23 cellular contexts compared by ENCODE assay signal in the genomic region with DNA sequence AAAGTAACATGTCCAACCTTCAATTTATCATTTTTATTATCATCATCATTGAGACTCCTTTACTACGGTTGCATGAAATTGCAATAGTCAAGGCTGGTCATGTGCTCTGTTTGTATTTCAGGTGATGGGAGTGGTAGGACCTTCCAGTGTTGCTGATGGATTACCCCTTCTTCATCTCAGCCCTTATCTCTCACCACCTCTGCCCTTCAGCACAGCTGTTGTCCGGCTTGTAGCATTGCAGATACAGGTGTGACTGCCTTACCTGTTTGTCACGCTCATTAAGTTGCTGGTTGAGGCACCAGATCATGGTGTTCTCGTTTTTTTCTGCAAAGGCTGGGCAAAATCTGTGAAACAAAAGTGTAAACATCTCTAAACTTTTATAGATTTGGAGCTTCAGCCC.
"Had no signal": no experiment of that assay in that cellular context is flagged by ENCODE, and none has a peak within 500 bp of the region (broad histone marks: within the 10 kb centered on the region; RNA-seq: fewer than 3 reads in every experiment).

No MANE protein-coding gene starts in this region.

- H3K4me3 Mint-ChIP-seq: mesothelial cell of epicardium had no signal

- H3K9me3 Mint-ChIP-seq: mesothelial cell of epicardium had no signal

- H3K9me3 ChIP-seq: esophagus squamous epithelium, gastrocnemius medialis, heart right ventricle, left lung, lower lobe of right lung, mucosa of descending colon had no signal

- H3K27ac Mint-ChIP-seq: mesothelial cell of epicardium had no signal

- H3K4me1 ChIP-seq: esophagus squamous epithelium, gastrocnemius medialis, heart right ventricle, left lung, lower lobe of right lung had no signal

- H3K4me1 Mint-ChIP-seq: mesothelial cell of epicardium had no signal

- ATAC-seq: esophagus mucosa, gastrocnemius medialis, heart right ventricle, left cardiac atrium, left lung, left ventricle myocardium superior, lower lobe of right lung, mucosa of descending colon had no signal

- H3K36me3 Mint-ChIP-seq: mesothelial cell of epicardium had no signal

- H3K36me3 ChIP-seq: esophagus squamous epithelium, gastrocnemius medialis, heart right ventricle, left lung, lower lobe of right lung had no signal

- H3K27me3 ChIP-seq: left lung had no signal

- DNase-seq: dermis blood vessel endothelial cell; dorsolateral prefrontal cortex; effector CD4-positive, alpha-beta T cell; effector memory CD4-positive, alpha-beta T cell; esophagus squamous epithelium; foreskin fibroblast; foreskin melanocyte; gastrocnemius medialis; glutamatergic neuron; head of caudate nucleus; heart right ventricle; hippocampal formation; left cardiac atrium; left lung; left ventricle myocardium superior; lower lobe of right lung; mesenchymal stem cell; mucosa of descending colon had no signal

- H3K4me3 ChIP-seq: coronary artery, dorsolateral prefrontal cortex, esophagus squamous epithelium, gastrocnemius medialis, heart right ventricle, left lung, lower lobe of right lung, mucosa of descending colon had no signal

- H3K27ac ChIP-seq: coronary artery, dorsolateral prefrontal cortex, esophagus squamous epithelium, gastrocnemius medialis, heart right ventricle, left lung, lower lobe of right lung had no signal

- FAIRE-seq: colon, endothelial cell of umbilical vein had no signal
